Comparison of ENCODE assay signal across 14 cellular contexts in the genomic region with DNA sequence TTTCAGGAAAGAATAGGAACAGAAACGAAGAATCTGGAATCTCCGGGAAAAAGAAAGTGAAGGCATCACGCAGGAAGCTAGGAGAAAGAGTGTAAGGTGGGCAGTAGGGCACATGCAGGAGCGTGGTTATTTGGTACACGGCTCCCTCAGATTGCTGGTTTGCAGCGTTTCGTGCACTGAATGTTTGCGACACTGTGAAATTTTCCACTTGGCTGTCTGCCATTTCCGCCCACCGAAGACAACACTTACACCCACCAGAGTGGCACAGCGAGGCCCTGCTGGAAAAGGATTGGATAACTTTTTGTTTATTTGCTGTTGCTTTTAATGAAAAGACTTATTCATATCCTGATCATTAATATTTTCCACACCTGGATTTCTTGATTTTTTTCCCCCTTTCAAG.
DNase-seq lines count a peak whose midpoint lies in the region; ATAC-seq and TF ChIP-seq lines count a peak whose summit lies in the region.
"Had no signal": no experiment of that assay in that cellular context is flagged by ENCODE, and none has a peak within 500 bp of the region (broad histone marks: within the 10 kb centered on the region; RNA-seq: fewer than 3 reads in every experiment).

No MANE protein-coding gene starts in this region.

- TF ChIP-seq EP300 in ovary (IDR thresholded peaks at IDR 0.05): no peak

- H3K36me3 ChIP-seq in MG63 (no peaks in the 10 kb centered on the region), left lung (peaks cover 3 to 9% of the 10 kb centered on the region in 2 donors), ovary (no peaks in the 10 kb centered on the region)

- no peaks in the 10 kb centered on the region for H3K9me3 Mint-ChIP-seq in T-helper 2 cell treated with Interferon-gamma antibody and Interleukin-4, amounts not matched to agents 5 μg/mL and 100 μg/mL, for 36 hours

- peak overlapping the region; percentile 27 for H3K27ac Mint-ChIP-seq in T-helper 2 cell treated with Interferon-gamma antibody and Interleukin-4, amounts not matched to agents 5 μg/mL and 100 μg/mL, for 36 hours
- H3K27ac Mint-ChIP-seq: nephron had no signal

- intact Hi-C loops in head of caudate nucleus (cut with DNase I) (no loop called here), left lung (cut with DNase I) (no loop called here), ovary (cut with DNase I) (no loop called here)

- DNase-seq in T-helper 2 cell treated with Interferon-gamma antibody and Interleukin-4, amounts not matched to agents 5 μg/mL and 100 μg/mL, for 36 hours (ENCODE audit: low spot score): no peak
- DNase-seq in activated T-cell treated with anti-CD3 and anti-CD28 coated beads, Interleukin-2, amount 50 U/mL, for 1 hour: peak; percentile 54
- DNase-seq in head of caudate nucleus: peak in 34 of 42 donors; percentile 14 to 76 (median 41)
- DNase-seq in stimulated activated CD8-positive, alpha-beta memory T cell treated with anti-CD3 and anti-CD28 coated beads, Interleukin-4, amount 100 ng/mL, for 4 hours (ENCODE audit: low read depth in 2 of 2, low spot score in 1 of 2): peak; percentile 37 to 51
- no peak for DNase-seq in MG63
- no peak for DNase-seq in left lung
- DNase-seq in ovary: no peak
- DNase-seq: heart left ventricle, NCI-H187 treated with DMSO at 0.1 percent for 48 hours, SHP77, substantia nigra had no signal

- no peaks in the 10 kb centered on the region for H3K27me3 Mint-ChIP-seq in T-helper 2 cell treated with Interferon-gamma antibody and Interleukin-4, amounts not matched to agents 5 μg/mL and 100 μg/mL, for 36 hours (ENCODE audit: low read depth)

- TF ChIP-seq CTCF in left lung (IDR thresholded peaks at IDR 0.05) (no peak), ovary (IDR thresholded peaks at IDR 0.05) (no peak)

- H3K4me1 ChIP-seq in left lung (peaks cover 0 to 32% of the 10 kb centered on the region in 2 donors), ovary (ENCODE audit: insufficient read depth) (no peaks in the 10 kb centered on the region)

- H3K27ac ChIP-seq in left lung: no peak overlapping the region
- H3K27ac ChIP-seq in ovary: no peak overlapping the region
- H3K27ac ChIP-seq: VCaP had no signal

- H3K4me3 Mint-ChIP-seq in T-helper 2 cell treated with Interferon-gamma antibody and Interleukin-4, amounts not matched to agents 5 μg/mL and 100 μg/mL, for 36 hours: no peak overlapping the region
- H3K4me3 Mint-ChIP-seq: CD14-positive monocyte, nephron had no signal

- WGBS in ovary, 3 donors: 84 to 89% (median 84%) methylated on average over 11 of the region's 11 CpGs

- TF ChIP-seq POLR2A in ovary (IDR thresholded peaks at IDR 0.05): no peak

- peaks cover 83% of the 10 kb centered on the region for H3K4me1 Mint-ChIP-seq in T-helper 2 cell treated with Interferon-gamma antibody and Interleukin-4, amounts not matched to agents 5 μg/mL and 100 μg/mL, for 36 hours (ENCODE audit: low read depth)

- H3K4me3 ChIP-seq in MG63 (no peak overlapping the region), left lung (no peak overlapping the region), ovary (no peak overlapping the region)

- H3K9me3 ChIP-seq in MG63 (no peaks in the 10 kb centered on the region), left lung (peaks cover 0 to 6% of the 10 kb centered on the region in 2 donors), ovary (no peaks in the 10 kb centered on the region)

- no peak for ATAC-seq in left lung
- ATAC-seq: heart left ventricle had no signal

- H3K36me3 Mint-ChIP-seq in T-helper 2 cell treated with Interferon-gamma antibody and Interleukin-4, amounts not matched to agents 5 μg/mL and 100 μg/mL, for 36 hours (ENCODE audit: low read depth): peaks cover 39% of the 10 kb centered on the region

- H3K27me3 ChIP-seq in MG63: no peaks in the 10 kb centered on the region
- no peaks in the 10 kb centered on the region for H3K27me3 ChIP-seq in left lung
- no peaks in the 10 kb centered on the region for H3K27me3 ChIP-seq in ovary
- H3K27me3 ChIP-seq: heart left ventricle had no signal

Comparison
In these comparisons a context has a peak if more than half of its experiments do, and no peak if none do; other contexts are left out.
1. DNase-seq: peak in activated T-cell treated with anti-CD3 and anti-CD28 coated beads, Interleukin-2, amount 50 U/mL, for 1 hour (single experiment), head of caudate nucleus (34 of 42) and stimulated activated CD8-positive, alpha-beta memory T cell treated with anti-CD3 and anti-CD28 coated beads, Interleukin-4, amount 100 ng/mL, for 4 hours (2 of 2); none in T-helper 2 cell treated with Interferon-gamma antibody and Interleukin-4, amounts not matched to agents 5 μg/mL and 100 μg/mL, for 36 hours (single experiment), MG63 (single experiment), left lung (0 of 2) and ovary (0 of 5).